28 cellular contexts compared by ENCODE assay signal in the genomic region with DNA sequence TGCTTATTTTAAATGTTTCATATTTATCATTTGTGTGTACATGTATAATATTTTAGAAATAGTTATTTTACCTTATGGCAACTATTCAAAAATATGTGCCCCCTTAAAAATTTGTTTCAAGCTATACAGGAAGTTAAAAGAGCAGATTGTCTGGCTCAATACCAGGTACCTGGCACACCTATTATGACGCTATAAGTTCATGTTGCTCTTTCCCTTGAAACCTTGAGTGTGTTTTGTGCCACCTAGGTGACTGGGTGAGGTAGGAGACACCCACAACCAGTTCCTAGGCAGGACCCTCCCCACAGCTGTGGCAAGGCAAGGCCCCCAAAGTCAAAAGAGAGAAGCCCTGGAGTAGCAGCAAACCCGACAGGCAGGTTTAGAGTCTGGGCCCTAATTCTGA.
"Had no signal": no experiment of that assay in that cellular context is flagged by ENCODE, and none has a peak within 500 bp of the region (broad histone marks: within the 10 kb centered on the region; RNA-seq: fewer than 3 reads in every experiment).

No MANE protein-coding gene starts in this region.

- H3K4me3 Mint-ChIP-seq: natural killer cell; nephron; neural progenitor cell; stimulated activated effector memory CD8-positive, alpha-beta T cell treated with anti-CD3 and anti-CD28 coated beads, Interleukin-12 subunit alpha, Interleukin-12 subunit beta, amount 100 ng/mL, for 72 hours; stimulated activated naive B cell treated with anti-CD40 and anti-IgM and Interleukin-4, amounts not matched to agents 10 μg/mL and 1 μg/mL and 100 μg/mL, for 72 hours; stimulated activated naive CD8-positive, alpha-beta T cell treated with anti-CD3 and anti-CD28 coated beads, Interleukin-15, Interleukin-2, amounts not matched to agents 100 ng/mL and 50 ng/mL, for 24 hours; type B pancreatic cell had no signal

- H3K4me1 ChIP-seq: psoas muscle, right lobe of liver, sigmoid colon, stomach, uterus had no signal

- H3K9me3 ChIP-seq: ovary, psoas muscle, right lobe of liver, sigmoid colon, stomach, thoracic aorta, thyroid gland, tibial nerve, upper lobe of right lung, uterus had no signal

- H3K4me3 ChIP-seq: neural progenitor cell, ovary, psoas muscle, right lobe of liver, sigmoid colon, stomach, thoracic aorta, thyroid gland, tibial nerve, upper lobe of right lung, uterus had no signal

- H3K9ac ChIP-seq: neural progenitor cell, parathyroid adenoma had no signal

- H3K27ac Mint-ChIP-seq: natural killer cell; nephron; neural progenitor cell; progenitor cell of endocrine pancreas; stimulated activated effector memory CD8-positive, alpha-beta T cell treated with anti-CD3 and anti-CD28 coated beads, Interleukin-12 subunit alpha, Interleukin-12 subunit beta, amount 100 ng/mL, for 72 hours; stimulated activated naive B cell treated with anti-CD40 and anti-IgM and Interleukin-4, amounts not matched to agents 10 μg/mL and 1 μg/mL and 100 μg/mL, for 72 hours; stimulated activated naive CD8-positive, alpha-beta T cell treated with anti-CD3 and anti-CD28 coated beads, Interleukin-15, Interleukin-2, amounts not matched to agents 100 ng/mL and 50 ng/mL, for 24 hours; type B pancreatic cell had no signal

- H3K27me3 ChIP-seq: neural progenitor cell, ovary, right lobe of liver, sigmoid colon, thyroid gland, uterus had no signal

- H3K9me3 Mint-ChIP-seq: natural killer cell; nephron; neural progenitor cell; stimulated activated effector memory CD8-positive, alpha-beta T cell treated with anti-CD3 and anti-CD28 coated beads, Interleukin-12 subunit alpha, Interleukin-12 subunit beta, amount 100 ng/mL, for 72 hours; stimulated activated naive B cell treated with anti-CD40 and anti-IgM and Interleukin-4, amounts not matched to agents 10 μg/mL and 1 μg/mL and 100 μg/mL, for 72 hours; stimulated activated naive CD8-positive, alpha-beta T cell treated with anti-CD3 and anti-CD28 coated beads, Interleukin-15, Interleukin-2, amounts not matched to agents 100 ng/mL and 50 ng/mL, for 24 hours; type B pancreatic cell had no signal

- H3K36me3 Mint-ChIP-seq: natural killer cell; neural progenitor cell; stimulated activated effector memory CD8-positive, alpha-beta T cell treated with anti-CD3 and anti-CD28 coated beads, Interleukin-12 subunit alpha, Interleukin-12 subunit beta, amount 100 ng/mL, for 72 hours; stimulated activated naive B cell treated with anti-CD40 and anti-IgM and Interleukin-4, amounts not matched to agents 10 μg/mL and 1 μg/mL and 100 μg/mL, for 72 hours; type B pancreatic cell had no signal

- H3K4me1 Mint-ChIP-seq: natural killer cell; nephron; stimulated activated effector memory CD8-positive, alpha-beta T cell treated with anti-CD3 and anti-CD28 coated beads, Interleukin-12 subunit alpha, Interleukin-12 subunit beta, amount 100 ng/mL, for 72 hours; stimulated activated naive B cell treated with anti-CD40 and anti-IgM and Interleukin-4, amounts not matched to agents 10 μg/mL and 1 μg/mL and 100 μg/mL, for 72 hours had no signal

- H3K27ac ChIP-seq: neural progenitor cell, ovary, parathyroid adenoma, psoas muscle, right lobe of liver, sigmoid colon, stomach, thoracic aorta, thyroid gland, tibial nerve, upper lobe of right lung, uterus had no signal

- ATAC-seq: natural killer cell; psoas muscle; right cardiac atrium; right lobe of liver; stimulated activated effector memory CD8-positive, alpha-beta T cell treated with anti-CD3 and anti-CD28 coated beads, Interleukin-12 subunit alpha, Interleukin-12 subunit beta, amount 100 ng/mL, for 72 hours; stimulated activated naive B cell treated with anti-CD40 and anti-IgM and Interleukin-4, amounts not matched to agents 10 μg/mL and 1 μg/mL and 100 μg/mL, for 72 hours; upper lobe of right lung had no signal

- H3K36me3 ChIP-seq: neural progenitor cell, ovary, right lobe of liver, sigmoid colon, stomach, thoracic aorta, thyroid gland, tibial nerve, upper lobe of right lung, uterus had no signal

- DNase-seq: natural killer cell; occipital lobe; ovary; posterior cingulate gyrus; psoas muscle; right cardiac atrium; right lobe of liver; sigmoid colon; small intestine; stimulated activated CD4-positive, alpha-beta T cell treated with anti-CD3 and anti-CD28 coated beads, Interleukin-15, amount 100 ng/mL, for 24 hours; stimulated activated CD4-positive, alpha-beta T cell treated with anti-CD3 and anti-CD28 coated beads, Interleukin-2, amount 100 ng/mL, for 24 hours; stimulated activated CD4-positive, alpha-beta T cell treated with anti-CD3 and anti-CD28 coated beads, Interleukin-2, amount 100 ng/mL, for 48 hours; stimulated activated CD4-positive, alpha-beta T cell treated with anti-CD3 and anti-CD28 coated beads, Interleukin-4, amount 100 ng/mL, for 24 hours; stimulated activated naive B cell treated with anti-CD40 and anti-IgM and Interleukin-4, amounts not matched to agents 10 μg/mL and 1 μg/mL and 100 μg/mL, for 72 hours; stimulated activated naive CD4-positive, alpha-beta T cell treated with Interleukin-2 at 50 U/mL for 16 hours; stomach; thyroid gland; upper lobe of right lung; uterus had no signal
